20 cellular contexts compared by ENCODE assay signal in the genomic region with DNA sequence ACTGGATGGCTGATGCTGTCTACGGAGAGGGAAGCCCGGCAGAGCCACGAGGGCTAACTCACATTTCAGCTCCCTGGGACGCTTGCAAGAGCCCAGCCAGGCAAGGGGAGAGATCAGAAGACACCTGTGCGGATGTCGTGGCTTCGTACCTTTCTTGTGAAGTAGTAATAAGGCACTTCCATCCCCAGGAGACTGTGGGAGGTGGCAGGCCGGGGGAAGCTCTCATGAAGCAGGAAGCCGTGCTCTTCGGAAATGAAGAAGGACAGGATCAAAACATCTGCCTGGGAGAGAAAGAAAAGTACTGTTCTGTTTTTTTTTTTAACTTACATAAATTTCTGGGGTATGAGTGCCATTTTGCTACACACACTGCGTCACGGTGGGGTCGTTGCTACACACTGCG. TPM values are rescaled to one million over a fixed set of nuclear protein-coding genes. Genes with fewer than 3 reads are reported as not detected.
A peak's percentile ranks its signal among the peaks of the same experiment; 100 is the strongest.
DNase-seq lines count a peak whose midpoint lies in the region; ATAC-seq lines count a peak whose summit lies in the region.
"Had no signal": no experiment of that assay in that cellular context is flagged by ENCODE, and none has a peak within 500 bp of the region (broad histone marks: within the 10 kb centered on the region; RNA-seq: fewer than 3 reads in every experiment).

No MANE protein-coding gene starts in this region.

- no peaks in the 10 kb centered on the region for H3K27me3 Mint-ChIP-seq in activated naive CD4-positive, alpha-beta T cell treated with anti-CD3 and anti-CD28 coated beads, Interleukin-2, amount 50 U/mL, for 24 hours
- H3K27me3 Mint-ChIP-seq in activated naive CD8-positive, alpha-beta T cell treated with anti-CD3 and anti-CD28 coated beads, Interleukin-2, amount 10 ng/mL, durations not matched to agents 7 days and 5 days = no peaks in the 10 kb centered on the region
- no peaks in the 10 kb centered on the region for H3K27me3 Mint-ChIP-seq in naive thymus-derived CD8-positive, alpha-beta T cell

- H3K4me1 Mint-ChIP-seq in activated naive CD4-positive, alpha-beta T cell treated with anti-CD3 and anti-CD28 coated beads, Interleukin-2, amount 50 U/mL, for 24 hours = peaks cover 45% of the 10 kb centered on the region
- peaks cover 16% of the 10 kb centered on the region for H3K4me1 Mint-ChIP-seq in activated naive CD8-positive, alpha-beta T cell treated with anti-CD3 and anti-CD28 coated beads, Interleukin-2, amount 10 ng/mL, durations not matched to agents 7 days and 5 days
- peaks cover 22 to 54% (median 41%) of the 10 kb centered on the region in 4 donors for H3K4me1 Mint-ChIP-seq in naive thymus-derived CD8-positive, alpha-beta T cell

- POLR2A ChIA-PET in activated naive CD8-positive, alpha-beta T cell treated with anti-CD3 and anti-CD28 coated beads, Interleukin-2, amount 10 ng/mL, durations not matched to agents 7 days and 5 days (lab: Charles Lee) = no interaction called here
- POLR2A ChIA-PET in naive thymus-derived CD8-positive, alpha-beta T cell (lab: Charles Lee) = interaction anchor here (0.5 to 8.1 kb wide), 6 partner anchors 15 to 293 kb away, joined by 3 to 103 read pairs (median 5); a partner anchor contains a TSS

- H3K27me3 ChIP-seq in NT2/D1 (ENCODE audit: insufficient read depth, insufficient read length) = no peaks in the 10 kb centered on the region
- H3K27me3 ChIP-seq: SJCRH30 had no signal

- no peak overlapping the region for H3K4me3 ChIP-seq in NT2/D1 (ENCODE audit: insufficient read length, low read depth)
- H3K4me3 ChIP-seq: GM23248, SJCRH30 had no signal

- peak overlapping the region; percentile 64 for H3K9ac ChIP-seq in NT2/D1 (ENCODE audit: insufficient read length, low read depth)
- H3K9ac ChIP-seq: GM23248 had no signal

- H3K36me3 Mint-ChIP-seq in activated naive CD4-positive, alpha-beta T cell treated with anti-CD3 and anti-CD28 coated beads, Interleukin-2, amount 50 U/mL, for 24 hours = no peaks in the 10 kb centered on the region
- H3K36me3 Mint-ChIP-seq in activated naive CD8-positive, alpha-beta T cell treated with anti-CD3 and anti-CD28 coated beads, Interleukin-2, amount 10 ng/mL, durations not matched to agents 7 days and 5 days = peaks cover 6% of the 10 kb centered on the region
- peaks cover 0 to 15% (median 0%) of the 10 kb centered on the region in 3 donors for H3K36me3 Mint-ChIP-seq in naive thymus-derived CD8-positive, alpha-beta T cell

- peaks cover 31% of the 10 kb centered on the region for H3K4me1 ChIP-seq in NT2/D1 (ENCODE audit: insufficient read depth, insufficient read length)
- H3K4me1 ChIP-seq: SJCRH30 had no signal

- peaks cover 46% of the 10 kb centered on the region for H3K36me3 ChIP-seq in NT2/D1 (ENCODE audit: insufficient read depth, insufficient read length, low read length)
- H3K36me3 ChIP-seq: SJCRH30 had no signal

- H3K9me3 Mint-ChIP-seq in activated naive CD4-positive, alpha-beta T cell treated with anti-CD3 and anti-CD28 coated beads, Interleukin-2, amount 50 U/mL, for 24 hours = no peaks in the 10 kb centered on the region
- no peaks in the 10 kb centered on the region for H3K9me3 Mint-ChIP-seq in activated naive CD8-positive, alpha-beta T cell treated with anti-CD3 and anti-CD28 coated beads, Interleukin-2, amount 10 ng/mL, durations not matched to agents 7 days and 5 days
- H3K9me3 Mint-ChIP-seq in naive thymus-derived CD8-positive, alpha-beta T cell = no peaks in the 10 kb centered on the region

- H3K9me3 ChIP-seq in NT2/D1 (ENCODE audit: insufficient read depth, low read length) = no peaks in the 10 kb centered on the region
- H3K9me3 ChIP-seq: SJCRH30 had no signal

- ATAC-seq in activated naive CD8-positive, alpha-beta T cell treated with anti-CD3 and anti-CD28 coated beads, Interleukin-2, amount 10 ng/mL, durations not matched to agents 7 days and 5 days (ENCODE audit: low read depth) = no peak
- ATAC-seq in naive thymus-derived CD8-positive, alpha-beta T cell = no peak
- no peak for ATAC-seq in GM18868 (IDR thresholded peaks at IDR 0.05; ENCODE audit: unreplicated experiment)
- ATAC-seq: PC-3 had no signal

- H3K27ac Mint-ChIP-seq in activated naive CD4-positive, alpha-beta T cell treated with anti-CD3 and anti-CD28 coated beads, Interleukin-2, amount 50 U/mL, for 24 hours = peak overlapping the region; percentile 79
- H3K27ac Mint-ChIP-seq in activated naive CD8-positive, alpha-beta T cell treated with anti-CD3 and anti-CD28 coated beads, Interleukin-2, amount 10 ng/mL, durations not matched to agents 7 days and 5 days = peak overlapping the region; percentile 28
- peak overlapping the region in 9 of 10 donors; percentile 58 to 97 (median 91) for H3K27ac Mint-ChIP-seq in naive thymus-derived CD8-positive, alpha-beta T cell

- peak overlapping the region; percentile 16 for H3K4me3 Mint-ChIP-seq in activated naive CD4-positive, alpha-beta T cell treated with anti-CD3 and anti-CD28 coated beads, Interleukin-2, amount 50 U/mL, for 24 hours
- H3K4me3 Mint-ChIP-seq in activated naive CD8-positive, alpha-beta T cell treated with anti-CD3 and anti-CD28 coated beads, Interleukin-2, amount 10 ng/mL, durations not matched to agents 7 days and 5 days = no peak overlapping the region
- H3K4me3 Mint-ChIP-seq in naive thymus-derived CD8-positive, alpha-beta T cell = peak overlapping the region in 5 of 10 donors; percentile 26 to 79 (median 48)

- DNase-seq in activated naive CD4-positive, alpha-beta T cell treated with Interleukin-2 at 50 U/mL for 16 hours = no peak
- DNase-seq in NT2/D1 (ENCODE audit: low read depth, low spot score) (no peak), NCI-H1930 (lab: John Stamatoyannopoulos, UW) (no peak)
- DNase-seq in activated naive CD8-positive, alpha-beta T cell treated with anti-CD3 and anti-CD28 coated beads, Interleukin-2, amount 10 ng/mL, durations not matched to agents 7 days and 5 days = no peak
- DNase-seq in naive thymus-derived CD8-positive, alpha-beta T cell = no peak
- DNase-seq: GM23248, H7, NCI-H1092 treated with DMSO at 0.1 percent for 48 hours, NCI-H1436 treated with DMSO at 0.1 percent for 48 hours, NCI-H187 treated with DMSO at 0.1 percent for 48 hours, NCI-H2107, NCI-H446, NCI-H524 treated with DMSO at 0.1 percent for 48 hours, NCI-H774, PC-3, SJCRH30 had no signal

RNA-seq across cellular contexts. Expression of a gene that starts 28.4 kb away (rescaled TPM):
- 10 to 100 TPM; 68.3 to 72.0 TPM for total RNA-seq in activated naive CD8-positive, alpha-beta T cell treated with anti-CD3 and anti-CD28 coated beads, Interleukin-2, amount 10 ng/mL, durations not matched to agents 7 days and 5 days
- 100 to 1,000 TPM; 186 to 196 TPM for total RNA-seq in naive thymus-derived CD8-positive, alpha-beta T cell
- polyA plus RNA-seq in naive thymus-derived CD8-positive, alpha-beta T cell = 100 to 1,000 TPM in 2 of 3 donors, 10 to 100 TPM in 1; 95.9 to 135 (median 125) TPM
- total RNA-seq: A172, G401, PC-3 had no signal

RNA-seq across cellular contexts. Expression of a gene that starts 50.0 kb away (rescaled TPM):
- 10 to 100 TPM; 11.7 to 12.8 TPM for total RNA-seq in activated naive CD8-positive, alpha-beta T cell treated with anti-CD3 and anti-CD28 coated beads, Interleukin-2, amount 10 ng/mL, durations not matched to agents 7 days and 5 days
- total RNA-seq in naive thymus-derived CD8-positive, alpha-beta T cell = 10 to 100 TPM; 10.4 to 11.1 TPM
- polyA plus RNA-seq in naive thymus-derived CD8-positive, alpha-beta T cell = 10 to 100 TPM in 2 of 3 donors, 1 to 10 TPM in 1; 4.5 to 21.2 (median 16.8) TPM

RNA-seq across cellular contexts. Expression of a gene that starts 50.3 kb away (rescaled TPM):
- total RNA-seq in activated naive CD8-positive, alpha-beta T cell treated with anti-CD3 and anti-CD28 coated beads, Interleukin-2, amount 10 ng/mL, durations not matched to agents 7 days and 5 days = 10 to 100 TPM; 25.2 to 27.8 TPM
- total RNA-seq in naive thymus-derived CD8-positive, alpha-beta T cell = 10 to 100 TPM; 24.4 to 25.4 TPM
- 1 to 10 TPM; 1.3 to 3.1 (median 1.9) TPM for polyA plus RNA-seq in naive thymus-derived CD8-positive, alpha-beta T cell

Comparison
In these comparisons a context has a peak if more than half of its experiments do, and no peak if none do; other contexts are left out.
1. H3K27ac Mint-ChIP-seq: peak in every context shown above with its lines; median percentile 91 in naive thymus-derived CD8-positive, alpha-beta T cell; 79 in activated naive CD4-positive, alpha-beta T cell treated with anti-CD3 and anti-CD28 coated beads, Interleukin-2, amount 50 U/mL, for 24 hours; 28 in activated naive CD8-positive, alpha-beta T cell treated with anti-CD3 and anti-CD28 coated beads, Interleukin-2, amount 10 ng/mL, durations not matched to agents 7 days and 5 days.